15 cellular contexts compared by ENCODE assay signal in genomic region chr10:74394416-74394969, GRCh38.
"Had no signal": no experiment of that assay in that cellular context is flagged by ENCODE, and none has a peak within 500 bp of the region (broad histone marks: within the 10 kb centered on the region; RNA-seq: fewer than 3 reads in every experiment).

No MANE protein-coding gene starts in this region.

- DNase-seq: activated CD4-positive, alpha-beta T cell treated with anti-CD3 and anti-CD28 coated beads, Interleukin-2, amount 50 U/mL, for 48 hours; activated CD8-positive, alpha-beta memory T cell treated with anti-CD3 and anti-CD28 coated beads, Interleukin-2, amount 10 ng/mL, durations not matched to agents 7 days and 5 days; activated naive CD4-positive, alpha-beta T cell treated with anti-CD3 and anti-CD28 coated beads for 36 hours; activated naive CD8-positive, alpha-beta T cell treated with anti-CD3 and anti-CD28 coated beads, Interleukin-2, amount 50 U/mL, for 24 hours; activated T-cell treated with anti-CD3 and anti-CD28 coated beads, Interleukin-2, amount 50 U/mL, for 1 hour; effector memory CD8-positive, alpha-beta T cell; left ventricle myocardium superior; mesenchymal stem cell; naive thymus-derived CD8-positive, alpha-beta T cell; stimulated activated CD4-positive, alpha-beta T cell treated with anti-CD3 and anti-CD28 coated beads, Interleukin-12 subunit alpha, Interleukin-12 subunit beta, amount 100 ng/mL, for 4 hours; T1000; upper lobe of right lung had no signal

- ATAC-seq: activated CD8-positive, alpha-beta memory T cell treated with anti-CD3 and anti-CD28 coated beads, Interleukin-2, amount 10 ng/mL, durations not matched to agents 7 days and 5 days; activated naive CD8-positive, alpha-beta T cell treated with anti-CD3 and anti-CD28 coated beads, Interleukin-2, amount 50 U/mL, for 24 hours; effector memory CD8-positive, alpha-beta T cell; left ventricle myocardium superior; naive thymus-derived CD8-positive, alpha-beta T cell; stimulated activated effector memory CD8-positive, alpha-beta T cell treated with anti-CD3 and anti-CD28 coated beads, Interleukin-12 subunit alpha, Interleukin-12 subunit beta, amount 100 ng/mL, for 72 hours; upper lobe of right lung had no signal

- H3K4me3 ChIP-seq: hepatocyte, thoracic aorta, upper lobe of right lung had no signal
